In genomic region chr15:28269097-28269496, GRCh38 we compare ENCODE assay signal across 19 cellular contexts.
"Had no signal": no experiment of that assay in that cellular context is flagged by ENCODE, and none has a peak within 500 bp of the region (broad histone marks: within the 10 kb centered on the region; RNA-seq: fewer than 3 reads in every experiment).

No MANE protein-coding gene starts in this region.

- H3K9me3 Mint-ChIP-seq: activated T-cell treated with anti-CD3 and anti-CD28 coated beads, Interleukin-2, amount 50 U/mL, for 72 hours; naive thymus-derived CD4-positive, alpha-beta T cell; neural progenitor cell; stimulated activated memory B cell treated with anti-CD40 and anti-IgM and Interleukin-4, amounts not matched to agents 10 μg/mL and 1 μg/mL and 100 μg/mL, for 72 hours had no signal

- H3K27me3 ChIP-seq: gastrocnemius medialis, neural progenitor cell had no signal

- H3K27ac Mint-ChIP-seq: activated T-cell treated with anti-CD3 and anti-CD28 coated beads, Interleukin-2, amount 50 U/mL, for 72 hours; naive thymus-derived CD4-positive, alpha-beta T cell; neural progenitor cell; stimulated activated memory B cell treated with anti-CD40 and anti-IgM and Interleukin-4, amounts not matched to agents 10 μg/mL and 1 μg/mL and 100 μg/mL, for 72 hours had no signal

- H3K36me3 ChIP-seq: neural progenitor cell had no signal

- H3K27ac ChIP-seq: gastrocnemius medialis, neural progenitor cell, psoas muscle had no signal

- H3K27me3 Mint-ChIP-seq: naive thymus-derived CD4-positive, alpha-beta T cell; stimulated activated memory B cell treated with anti-CD40 and anti-IgM and Interleukin-4, amounts not matched to agents 10 μg/mL and 1 μg/mL and 100 μg/mL, for 72 hours had no signal

- H3K4me3 ChIP-seq: gastrocnemius medialis, neural progenitor cell, psoas muscle, smooth muscle cell had no signal

- H3K4me3 Mint-ChIP-seq: activated T-cell treated with anti-CD3 and anti-CD28 coated beads, Interleukin-2, amount 50 U/mL, for 72 hours; naive thymus-derived CD4-positive, alpha-beta T cell; neural progenitor cell; stimulated activated memory B cell treated with anti-CD40 and anti-IgM and Interleukin-4, amounts not matched to agents 10 μg/mL and 1 μg/mL and 100 μg/mL, for 72 hours had no signal

- H3K4me2 ChIP-seq: neural progenitor cell, smooth muscle cell had no signal

- DNase-seq: activated CD4-positive, alpha-beta T cell treated with anti-CD3 and anti-CD28 coated beads, Interleukin-2, amount 50 U/mL, for 4 hours; activated CD4-positive, CD25-positive, alpha-beta regulatory T cell treated with anti-CD3 and anti-CD28 coated beads, Interleukin-2, amount 50 U/mL, for 72 hours; activated effector memory CD4-positive, alpha-beta T cell treated with anti-CD3 and anti-CD28 coated beads, Interleukin-2, amount 50 U/mL, for 16 hours; activated naive CD4-positive, alpha-beta T cell treated with anti-CD3 and anti-CD28 coated beads, Interleukin-2, amount 50 U/mL, for 16 hours; activated T-cell treated with anti-CD3 and anti-CD28 coated beads, Interleukin-2, amount 50 U/mL, for 72 hours; aorta; cerebellar nuclear complex; cortex of kidney; effector CD8-positive, alpha-beta T cell; gastrocnemius medialis; head of caudate nucleus; mesendoderm; naive thymus-derived CD4-positive, alpha-beta T cell; psoas muscle; stimulated activated CD4-positive, alpha-beta T cell treated with anti-CD3 and anti-CD28 coated beads, Interleukin-4, amount 100 ng/mL, for 1 hour had no signal

- H3K9me3 ChIP-seq: gastrocnemius medialis, psoas muscle had no signal

- ATAC-seq: activated T-cell treated with anti-CD3 and anti-CD28 coated beads, Interleukin-2, amount 50 U/mL, for 72 hours; gastrocnemius medialis; naive thymus-derived CD4-positive, alpha-beta T cell; psoas muscle; sciatic nerve; stimulated activated memory B cell treated with anti-CD40 and anti-IgM and Interleukin-4, amounts not matched to agents 10 μg/mL and 1 μg/mL and 100 μg/mL, for 72 hours had no signal

- H3K4me1 ChIP-seq: gastrocnemius medialis, neural progenitor cell, psoas muscle had no signal

- H3K9ac ChIP-seq: neural progenitor cell had no signal

- H2AFZ ChIP-seq: neural progenitor cell had no signal
